Comparison of ENCODE assay signal across 14 cellular contexts in the genomic region with DNA sequence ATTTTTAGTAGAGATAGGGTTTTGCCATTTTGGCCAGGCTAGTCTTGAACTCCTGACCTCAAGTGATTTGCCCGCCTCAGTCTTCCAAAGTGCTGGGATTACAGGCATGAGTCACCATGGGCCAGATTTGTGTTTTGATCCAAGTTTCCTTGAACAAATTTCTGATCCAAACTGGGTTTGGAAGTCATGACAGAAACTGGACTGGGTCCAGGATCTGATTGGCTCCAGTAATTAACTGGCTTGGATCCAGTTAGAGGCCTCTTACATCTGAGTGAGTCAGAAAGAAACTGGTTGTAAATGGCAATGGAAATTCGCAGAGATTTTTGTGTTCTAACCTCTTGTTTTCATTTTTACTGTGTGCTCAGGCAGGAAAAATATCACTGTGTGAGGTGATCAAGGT.
DNase-seq lines count a peak whose midpoint lies in the region; ATAC-seq and TF ChIP-seq lines count a peak whose summit lies in the region.
"Had no signal": no experiment of that assay in that cellular context is flagged by ENCODE, and none has a peak within 500 bp of the region (broad histone marks: within the 10 kb centered on the region; RNA-seq: fewer than 3 reads in every experiment).

No MANE protein-coding gene starts in this region.

- H3K4me2 ChIP-seq in PC-3 (ENCODE audit: low read length) = peak overlapping the region; percentile 43; the same call in 1 of the 2 replicates

- no peaks in the 10 kb centered on the region for H3K9me3 ChIP-seq in PC-3 (ENCODE audit: low read length)
- no peaks in the 10 kb centered on the region for H3K9me3 ChIP-seq in esophagus squamous epithelium
- H3K9me3 ChIP-seq: gastrocnemius medialis, SJSA1 had no signal

- ATAC-seq in PC-3 = peak; percentile 80
- peak; percentile 44 for ATAC-seq in sciatic nerve
- ATAC-seq: gastrocnemius medialis; stimulated activated naive CD8-positive, alpha-beta T cell treated with anti-CD3 and anti-CD28 coated beads, Interleukin-15, amount 100 ng/mL, for 72 hours had no signal

- H3F3A ChIP-seq in PC-3 (ENCODE audit: low read length, unreplicated experiment) = peaks cover 3% of the 10 kb centered on the region

- H3K9ac ChIP-seq in PC-3 (ENCODE audit: low read length) = no peak overlapping the region

- H3K27ac Mint-ChIP-seq in endothelial cell (ENCODE audit: unreplicated experiment) = no peak overlapping the region
- H3K27ac Mint-ChIP-seq: activated naive CD8-positive, alpha-beta T cell treated with anti-CD3 and anti-CD28 coated beads, Interleukin-2, amount 10 ng/mL, durations not matched to agents 7 days and 5 days had no signal

- no peaks in the 10 kb centered on the region for H3K36me3 ChIP-seq in PC-3 (ENCODE audit: low read depth, low read length)
- no peaks in the 10 kb centered on the region for H3K36me3 ChIP-seq in esophagus squamous epithelium
- H3K36me3 ChIP-seq: gastrocnemius medialis, SJSA1 had no signal

- H3K27ac ChIP-seq in PC-3 (ENCODE audit: low read length) (peak overlapping the region; percentile 87), esophagus squamous epithelium (peak overlapping the region; percentile 8 to 66 (median 51))
- H3K27ac ChIP-seq: gastrocnemius medialis, SJSA1 had no signal

- CTCF ChIA-PET in PC-3 (lab: Charles Lee) = no interaction called here

- 5 to 34% methylated on average over 2 of the region's 2 CpGs for WGBS in esophagus squamous epithelium, 2 donors

- H3K9me3 Mint-ChIP-seq in endothelial cell (ENCODE audit: unreplicated experiment) = peaks cover 13% of the 10 kb centered on the region
- H3K9me3 Mint-ChIP-seq: activated naive CD8-positive, alpha-beta T cell treated with anti-CD3 and anti-CD28 coated beads, Interleukin-2, amount 10 ng/mL, durations not matched to agents 7 days and 5 days; stimulated activated naive CD8-positive, alpha-beta T cell treated with anti-CD3 and anti-CD28 coated beads, Interleukin-15, amount 100 ng/mL, for 72 hours had no signal

- peaks cover 3% of the 10 kb centered on the region for H3K27me3 Mint-ChIP-seq in endothelial cell (ENCODE audit: unreplicated experiment)
- H3K27me3 Mint-ChIP-seq: activated naive CD8-positive, alpha-beta T cell treated with anti-CD3 and anti-CD28 coated beads, Interleukin-2, amount 10 ng/mL, durations not matched to agents 7 days and 5 days; stimulated activated naive CD8-positive, alpha-beta T cell treated with anti-CD3 and anti-CD28 coated beads, Interleukin-15, amount 100 ng/mL, for 72 hours had no signal

- H2AFZ ChIP-seq in PC-3 (ENCODE audit: low read length) = no peak overlapping the region

- intact Hi-C loops in PC-3 (cut with micrococcal nuclease) (loop anchor here (5.0 kb wide), 2 partner anchors 87 to 182 kb away; no protein-coding TSS in a partner anchor), esophagus squamous epithelium (cut with DNase I) (no loop called here), sciatic nerve (cut with DNase I) (no loop called here)

- H3K27me3 ChIP-seq in PC-3 (ENCODE audit: low read length) (no peaks in the 10 kb centered on the region), esophagus squamous epithelium (no peaks in the 10 kb centered on the region)
- H3K27me3 ChIP-seq: gastrocnemius medialis, SJSA1 had no signal

- no peak for TF ChIP-seq POLR2A in esophagus squamous epithelium (IDR thresholded peaks at IDR 0.05)

- POLR2A ChIA-PET in PC-3 (lab: Charles Lee; ENCODE audit: unreplicated experiment) = no interaction called here

- H3K4me1 ChIP-seq in PC-3 (ENCODE audit: insufficient read depth, low read length) = peaks cover 29% of the 10 kb centered on the region
- peaks cover 0 to 41% (median 17%) of the 10 kb centered on the region in 3 donors for H3K4me1 ChIP-seq in esophagus squamous epithelium
- H3K4me1 ChIP-seq: gastrocnemius medialis, SJSA1 had no signal

- H3K4me3 Mint-ChIP-seq in endothelial cell (ENCODE audit: unreplicated experiment) = no peak overlapping the region
- H3K4me3 Mint-ChIP-seq: activated naive CD8-positive, alpha-beta T cell treated with anti-CD3 and anti-CD28 coated beads, Interleukin-2, amount 10 ng/mL, durations not matched to agents 7 days and 5 days; stimulated activated naive CD8-positive, alpha-beta T cell treated with anti-CD3 and anti-CD28 coated beads, Interleukin-15, amount 100 ng/mL, for 72 hours had no signal

- H3K4me3 ChIP-seq in GM12865 (ENCODE audit: low read depth, low read length) (no peak overlapping the region), PC-3 (ENCODE audit: low read length) (no peak overlapping the region), esophagus squamous epithelium (no peak overlapping the region)
- H3K4me3 ChIP-seq: gastrocnemius medialis, SJSA1 had no signal

- no peaks in the 10 kb centered on the region for H3K4me1 Mint-ChIP-seq in endothelial cell (ENCODE audit: unreplicated experiment)
- H3K4me1 Mint-ChIP-seq: activated naive CD8-positive, alpha-beta T cell treated with anti-CD3 and anti-CD28 coated beads, Interleukin-2, amount 10 ng/mL, durations not matched to agents 7 days and 5 days; stimulated activated naive CD8-positive, alpha-beta T cell treated with anti-CD3 and anti-CD28 coated beads, Interleukin-15, amount 100 ng/mL, for 72 hours had no signal

- no peaks in the 10 kb centered on the region for H3K9me2 ChIP-seq in PC-3 (replicated peaks; ENCODE audit: low read length)

- no peaks in the 10 kb centered on the region for H4K20me1 ChIP-seq in PC-3 (ENCODE audit: low read length)

- TF ChIP-seq CTCF in GM12865 (IDR thresholded peaks at IDR 0.05; ENCODE audit: insufficient read depth, low read depth, low read length, missing control alignments) (no peak), PC-3 (conservative IDR thresholded peaks at IDR 0.05; ENCODE audit: low read depth, low read length) (no peak), esophagus squamous epithelium (IDR thresholded peaks at IDR 0.05) (no peak), endothelial cell (IDR thresholded peaks at IDR 0.05; ENCODE audit: unreplicated experiment) (no peak)

- DNase-seq in GM12865 (ENCODE audit: low read depth) (peak; percentile 17), PC-3 (peak; percentile 99), esophagus squamous epithelium (lab: John Stamatoyannopoulos, UW) (no peak), sciatic nerve (ENCODE audit: low spot score) (no peak), endothelial cell (ENCODE audit: low spot score) (no peak)
- no peak for DNase-seq in activated CD4-positive, alpha-beta T cell treated with anti-CD3 and anti-CD28 coated beads for 48 hours
- no peak for DNase-seq in stimulated activated CD4-positive, alpha-beta T cell treated with anti-CD3 and anti-CD28 coated beads, Interleukin-4, amount 100 ng/mL, for 4 hours
- DNase-seq in stimulated activated CD4-positive, alpha-beta T cell treated with anti-CD3 and anti-CD28 coated beads, Interleukin-12 subunit alpha, Interleukin-12 subunit beta, amount 100 ng/mL, for 4 hours = no peak
- DNase-seq: activated CD4-positive, alpha-beta T cell treated with anti-CD3 and anti-CD28 coated beads, Interleukin-2, amount 50 U/mL, for 1 hour; activated naive CD8-positive, alpha-beta T cell treated with anti-CD3 and anti-CD28 coated beads, Interleukin-2, amount 10 ng/mL, durations not matched to agents 7 days and 5 days; gastrocnemius medialis; NCI-H1930; stimulated activated naive CD8-positive, alpha-beta T cell treated with anti-CD3 and anti-CD28 coated beads, Interleukin-15, amount 100 ng/mL, for 72 hours had no signal

- no peaks in the 10 kb centered on the region for H3K79me2 ChIP-seq in PC-3 (ENCODE audit: low read length)

- BruUV-seq in PC-3 (replicated peaks; lab: Mats Ljungman, UMichigan) = no TSS peak

- no peaks in the 10 kb centered on the region for H3K36me3 Mint-ChIP-seq in endothelial cell (ENCODE audit: low read depth, unreplicated experiment)
- H3K36me3 Mint-ChIP-seq: activated naive CD8-positive, alpha-beta T cell treated with anti-CD3 and anti-CD28 coated beads, Interleukin-2, amount 10 ng/mL, durations not matched to agents 7 days and 5 days had no signal

Comparison
In these comparisons a context has a peak if more than half of its experiments do, and no peak if none do; other contexts are left out.
1. DNase-seq: peak in GM12865 (single experiment) and PC-3 (single experiment); none in esophagus squamous epithelium (single experiment), sciatic nerve (single experiment), activated CD4-positive, alpha-beta T cell treated with anti-CD3 and anti-CD28 coated beads for 48 hours (single experiment), stimulated activated CD4-positive, alpha-beta T cell treated with anti-CD3 and anti-CD28 coated beads, Interleukin-4, amount 100 ng/mL, for 4 hours (0 of 2), stimulated activated CD4-positive, alpha-beta T cell treated with anti-CD3 and anti-CD28 coated beads, Interleukin-12 subunit alpha, Interleukin-12 subunit beta, amount 100 ng/mL, for 4 hours (single experiment) and endothelial cell (single experiment).